11 cellular contexts compared by ENCODE assay signal in genomic region chr4:103497692-103498091, GRCh38.
A peak's percentile ranks its signal among the peaks of the same experiment; 100 is the strongest.
DNase-seq lines count a peak whose midpoint lies in the region; ATAC-seq lines count a peak whose summit lies in the region.
"Had no signal": no experiment of that assay in that cellular context is flagged by ENCODE, and none has a peak within 500 bp of the region (broad histone marks: within the 10 kb centered on the region; RNA-seq: fewer than 3 reads in every experiment).

No MANE protein-coding gene starts in this region.

- ATAC-seq in GM18498 (IDR thresholded peaks at IDR 0.05; ENCODE audit: unreplicated experiment) (peak; percentile 40), GM19467 (IDR thresholded peaks at IDR 0.05; ENCODE audit: unreplicated experiment) (peak; percentile 41), HG02885 (IDR thresholded peaks at IDR 0.05; ENCODE audit: poor library complexity, unreplicated experiment) (peak; percentile 42), HG03565 (IDR thresholded peaks at IDR 0.05; ENCODE audit: unreplicated experiment) (peak; percentile 23)

- DNase-seq in UCSD-AML1 (lab: John Stamatoyannopoulos, UW; ENCODE audit: unreplicated experiment), result no peak
- DNase-seq in putamen (ENCODE audit: low spot score), result no peak
- no peak for DNase-seq in GM03348 (ENCODE audit: low spot score)
- DNase-seq in stimulated activated naive CD4-positive, alpha-beta T cell treated with Interleukin-2 at 50 U/mL for 16 hours (lab: John Stamatoyannopoulos, UW), result no peak
- DNase-seq: endodermal cell, hippocampal formation, NCI-H510A treated with DMSO at 0.1 percent for 48 hours had no signal
